1 cellular context compared by ENCODE assay signal in the genomic region with DNA sequence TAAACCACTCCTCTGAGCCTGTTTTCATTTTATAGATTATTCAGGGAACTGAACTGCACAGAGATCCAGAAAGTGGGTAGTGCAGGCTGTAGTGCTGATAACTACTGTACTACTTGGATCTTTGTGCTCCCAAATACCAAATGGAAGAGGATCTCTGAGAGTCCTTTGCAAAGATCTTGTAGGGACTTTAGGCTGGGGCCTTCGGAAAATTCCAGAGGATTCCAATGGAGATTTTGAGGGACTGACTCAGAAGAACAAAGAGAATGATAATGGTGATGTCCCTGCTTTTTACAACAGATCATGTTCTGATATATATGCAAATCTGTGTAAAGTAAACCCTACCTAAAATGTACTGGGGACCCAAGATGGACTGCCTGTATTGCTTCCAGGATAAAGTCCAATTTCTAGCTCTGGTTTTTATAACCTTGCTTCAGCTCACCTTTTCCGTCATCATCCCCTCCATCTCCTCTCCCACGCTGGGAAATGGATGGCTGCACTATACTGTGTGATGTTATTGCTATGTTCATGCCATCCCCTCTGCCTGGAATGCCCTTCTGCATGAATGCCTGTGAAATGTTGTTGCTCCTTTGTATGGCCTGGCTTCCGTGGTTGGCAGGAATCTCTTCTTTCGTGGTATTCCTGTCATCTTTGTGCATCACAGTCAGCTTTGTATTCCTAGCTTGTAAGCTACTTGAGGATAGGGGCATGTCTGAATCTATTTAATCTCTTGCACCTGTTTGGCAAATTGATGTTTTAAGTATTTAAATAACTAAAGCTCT.
TF ChIP-seq lines count a peak whose summit lies in the region.

No MANE protein-coding gene starts in this region.

TF ChIP-seq in HepG2, 621 proteins besides CTCF, POLR2A, EP300 and RAD21:
- peak; percentile 30; the same call in 1 of the 2 replicates for TF ChIP-seq POLR2G (IDR thresholded peaks at IDR 0.05; ENCODE audit: low read depth, low read length)
- no peak for TF ChIP-seq ZNF446 (CRISPR knock-in tag; IDR thresholded peaks at IDR 0.05)
- no peak for TF ChIP-seq TEAD3 (CRISPR knock-in tag; optimal IDR thresholded peaks at IDR 0.05; ENCODE audit: borderline replicate concordance)
- no peak for TF ChIP-seq YY1 (IDR thresholded peaks at IDR 0.05; ENCODE audit: insufficient read depth, insufficient replicate concordance, low read depth, low read length)
TF ChIP-seq in HepG2: peak in this region for 1.
